Comparison of ENCODE assay signal across 25 cellular contexts in genomic region chr4:187193141-187193540, GRCh38.
A peak's percentile ranks its signal among the peaks of the same experiment; 100 is the strongest.
DNase-seq lines count a peak whose midpoint lies in the region; ATAC-seq, FAIRE-seq and TF ChIP-seq lines count a peak whose summit lies in the region.
"Had no signal": no experiment of that assay in that cellular context is flagged by ENCODE, and none has a peak within 500 bp of the region (broad histone marks: within the 10 kb centered on the region; RNA-seq: fewer than 3 reads in every experiment).

No MANE protein-coding gene starts in this region.

- 15 to 67% (median 20%) methylated on average over 3 of the region's 3 CpGs for WGBS in small intestine, 3 donors
- 53 to 83% (median 58%) methylated on average over 2 to 3 of the region's 3 CpGs for WGBS in heart left ventricle, 4 donors

- H2AFZ ChIP-seq in OCI-LY7 (ENCODE audit: low read length): 0 out of 2 replicates have a peak overlapping the region, but pooled peaks have one; percentile 17
- H2AFZ ChIP-seq: GM23338 had no signal

- H3K4me3 ChIP-seq in OCI-LY7 (ENCODE audit: low read depth, low read length, poor library complexity, severe bottlenecking) (no peak overlapping the region), small intestine (ENCODE audit: low read depth in 1 of 2, low read length in 2 of 2) (no peak overlapping the region), heart left ventricle (no peak overlapping the region), upper lobe of right lung (no peak overlapping the region)
- H3K4me3 ChIP-seq: GM12878, GM23338 had no signal

- no peak for FAIRE-seq in small intestine (lab: Jason Lieb, UNC)
- FAIRE-seq: A204.1, GM12878, H54, HepG2 had no signal

- peak; percentile 75 for ATAC-seq in left colon
- no peak for ATAC-seq in heart left ventricle
- no peak for ATAC-seq in GM18519 (IDR thresholded peaks at IDR 0.05; ENCODE audit: low FRiP score, unreplicated experiment)
- no peak for ATAC-seq in GM19328 (IDR thresholded peaks at IDR 0.05; ENCODE audit: unreplicated experiment)
- ATAC-seq in upper lobe of right lung: no peak
- ATAC-seq: GM12878, GM23338, HCT116, HepG2 had no signal

- H3K36me3 ChIP-seq in OCI-LY7 (ENCODE audit: insufficient read depth, low read length): no peaks in the 10 kb centered on the region
- H3K36me3 ChIP-seq in small intestine (ENCODE audit: control insufficient read depth in 2 of 2, insufficient read depth in 2 of 2, low read length in 2 of 2): no peaks in the 10 kb centered on the region
- no peaks in the 10 kb centered on the region for H3K36me3 ChIP-seq in heart left ventricle
- H3K36me3 ChIP-seq in upper lobe of right lung: no peaks in the 10 kb centered on the region
- H3K36me3 ChIP-seq: BE2C had no signal

- TF ChIP-seq CTCF in OCI-LY7 (conservative IDR thresholded peaks at IDR 0.05; ENCODE audit: low read length): no peak
- TF ChIP-seq CTCF in heart left ventricle (IDR thresholded peaks at IDR 0.05): no peak
- no peak for TF ChIP-seq CTCF in upper lobe of right lung (IDR thresholded peaks at IDR 0.05)

- no peaks in the 10 kb centered on the region for H4K20me1 ChIP-seq in OCI-LY7 (ENCODE audit: insufficient read depth, low read length)

- H3K27me3 ChIP-seq in small intestine (ENCODE audit: control insufficient read depth in 2 of 2, insufficient read depth in 2 of 2, low read length in 2 of 2) (no peaks in the 10 kb centered on the region), heart left ventricle (no peaks in the 10 kb centered on the region), upper lobe of right lung (no peaks in the 10 kb centered on the region)
- H3K27me3 ChIP-seq: BE2C had no signal

- POLR2A ChIA-PET in OCI-LY7 (lab: Charles Lee): interaction anchor here (0.6 to 0.8 kb wide), 3 partner anchors 11 to 1363 kb away, joined by 3 read pairs; no protein-coding TSS in a partner anchor

- no peak for TF ChIP-seq POLR2A in heart left ventricle (IDR thresholded peaks at IDR 0.05)

- H3K79me2 ChIP-seq in OCI-LY7 (ENCODE audit: insufficient read depth, low read depth, low read length): no peaks in the 10 kb centered on the region

- H3K4me1 ChIP-seq in OCI-LY7 (ENCODE audit: insufficient read depth, low read length, poor library complexity, severe bottlenecking) (peaks cover 1% of the 10 kb centered on the region), small intestine (ENCODE audit: control insufficient read depth in 2 of 2, insufficient read depth in 1 of 2, low read depth in 1 of 2, low read length in 1 of 2) (peaks cover 0 to 2% of the 10 kb centered on the region in 2 donors), heart left ventricle (no peaks in the 10 kb centered on the region), upper lobe of right lung (no peaks in the 10 kb centered on the region)
- H3K4me1 ChIP-seq: BE2C had no signal

- no TSS peak for BruUV-seq in OCI-LY7 (replicated peaks; lab: Mats Ljungman, UMichigan)

- H3K9me3 ChIP-seq in OCI-LY7 (ENCODE audit: low read length) (no peaks in the 10 kb centered on the region), small intestine (ENCODE audit: control insufficient read depth, low read depth) (no peaks in the 10 kb centered on the region), heart left ventricle (peaks cover 0 to 3% (median 0%) of the 10 kb centered on the region in 12 donors), upper lobe of right lung (no peaks in the 10 kb centered on the region)
- H3K9me3 ChIP-seq: BE2C had no signal

- H3K9me2 ChIP-seq in OCI-LY7 (ENCODE audit: insufficient read depth, low read length): no peaks in the 10 kb centered on the region

- intact Hi-C loops in OCI-LY7 (cut with micrococcal nuclease; ENCODE audit: unreplicated experiment) (no loop called here), left colon (cut with DNase I, micrococcal nuclease) (no loop called here), heart left ventricle (cut with DNase I) (no loop called here), upper lobe of right lung (cut with DNase I) (no loop called here)

- no peak overlapping the region for H3K4me2 ChIP-seq in OCI-LY7 (ENCODE audit: low read length)
- H3K4me2 ChIP-seq: GM23338 had no signal

- DNase-seq in OCI-LY7 (ENCODE audit: low spot score) (no peak), left colon (no peak), renal cortical epithelial cell (ENCODE audit: low read depth) (peak; percentile 61), small intestine (peak; percentile 95), heart left ventricle (no peak), upper lobe of right lung (no peak)
- DNase-seq: ACHN; BE2C; C1 segment of cervical spinal cord; CD4-positive, CD25-positive, alpha-beta regulatory T cell; CD8-positive, alpha-beta memory T cell; COR-L47; DMS 273 treated with DMSO at 0.1 percent for 48 hours; DMS53; DND-41; EL; HFFc6 had no signal

- CTCF ChIA-PET in OCI-LY7 (lab: Charles Lee; ENCODE audit: unreplicated experiment): no interaction called here

- H3K27ac ChIP-seq in OCI-LY7 (ENCODE audit: low read depth, low read length, poor library complexity, severe bottlenecking) (no peak overlapping the region), small intestine (ENCODE audit: low read depth in 1 of 2, low read length in 1 of 2) (peak overlapping the region in 1 of 2 donors; percentile 69), heart left ventricle (no peak overlapping the region), upper lobe of right lung (no peak overlapping the region)

Comparison
In these comparisons a context has a peak if more than half of its experiments do, and no peak if none do; other contexts are left out.
1. DNase-seq: peak in renal cortical epithelial cell (single experiment) and small intestine (single experiment); none in OCI-LY7 (single experiment), left colon (0 of 2), heart left ventricle (0 of 5) and upper lobe of right lung (single experiment).